9 cellular contexts compared by ENCODE assay signal in genomic region chr5:147234098-147234824, GRCh38. TPM values are rescaled to one million over a fixed set of nuclear protein-coding genes. Genes with fewer than 3 reads are reported as not detected.
DNase-seq lines count a peak whose midpoint lies in the region; ATAC-seq, FAIRE-seq and TF ChIP-seq lines count a peak whose summit lies in the region.
"Had no signal": no experiment of that assay in that cellular context is flagged by ENCODE, and none has a peak within 500 bp of the region (broad histone marks: within the 10 kb centered on the region; RNA-seq: fewer than 3 reads in every experiment).

No MANE protein-coding gene starts in this region.

- peak overlapping the region in 4 of 7 donors; percentile 23 to 71 (median 32) for H3K4me3 Mint-ChIP-seq in CD8-positive, alpha-beta memory T cell
- no peak overlapping the region for H3K4me3 Mint-ChIP-seq in activated CD8-positive, alpha-beta T cell treated with anti-CD3 and anti-CD28 coated beads for 36 hours

- H3K27me3 ChIP-seq in CD8-positive, alpha-beta memory T cell (ENCODE audit: insufficient read depth, low read length, poor library complexity, severe bottlenecking): peaks cover 15% of the 10 kb centered on the region
- H3K27me3 ChIP-seq in SK-N-SH (ENCODE audit: insufficient read depth) (no peaks in the 10 kb centered on the region), pancreas (no peaks in the 10 kb centered on the region)

- H4K20me1 ChIP-seq in SK-N-SH (ENCODE audit: insufficient read depth): no peaks in the 10 kb centered on the region

- TF ChIP-seq EP300 in SK-N-SH (IDR thresholded peaks at IDR 0.05; ENCODE audit: borderline replicate concordance in 1 of 2, low read depth in 1 of 2, low read length in 1 of 2): no peak

- H3K4me2 ChIP-seq in SK-N-SH: peak overlapping the region; percentile 88

- H3K27ac Mint-ChIP-seq in CD8-positive, alpha-beta memory T cell: no peak overlapping the region
- H3K27ac Mint-ChIP-seq in activated CD8-positive, alpha-beta T cell treated with anti-CD3 and anti-CD28 coated beads for 36 hours: no peak overlapping the region

- H3K9me3 Mint-ChIP-seq in CD8-positive, alpha-beta memory T cell: peaks cover 0 to 3% (median 0%) of the 10 kb centered on the region in 5 donors
- no peaks in the 10 kb centered on the region for H3K9me3 Mint-ChIP-seq in activated CD8-positive, alpha-beta T cell treated with anti-CD3 and anti-CD28 coated beads for 36 hours

- DNase-seq in CD8-positive, alpha-beta memory T cell: no peak
- no peak for DNase-seq in SK-N-SH
- no peak for DNase-seq in Right ventricle myocardium superior
- peak in 4 of 6 donors; percentile 17 to 54 (median 19) for DNase-seq in pancreas
- DNase-seq in occipital lobe (lab: John Stamatoyannopoulos, UW): no peak
- DNase-seq in stimulated activated CD4-positive, alpha-beta T cell treated with anti-CD3 and anti-CD28 coated beads, Interleukin-15, amount 100 ng/mL, for 24 hours: no peak
- no peak for DNase-seq in activated CD8-positive, alpha-beta T cell treated with anti-CD3 and anti-CD28 coated beads for 36 hours
- no peak for DNase-seq in cortex of kidney (lab: John Stamatoyannopoulos, UW)

- H3K36me3 Mint-ChIP-seq in CD8-positive, alpha-beta memory T cell: no peaks in the 10 kb centered on the region
- H3K36me3 Mint-ChIP-seq in activated CD8-positive, alpha-beta T cell treated with anti-CD3 and anti-CD28 coated beads for 36 hours (ENCODE audit: low read depth): no peaks in the 10 kb centered on the region

- peak overlapping the region; percentile 57; the same call in 1 of the 2 replicates for H3K9ac ChIP-seq in SK-N-SH

- 2% methylated on average over 30 of the region's 37 CpGs for WGBS in SK-N-SH (ENCODE audit: low lambda C conversion rate)
- 2 to 4% methylated on average over 33 to 36 of the region's 37 CpGs for WGBS in pancreas, 2 donors

- TF ChIP-seq CTCF in SK-N-SH (IDR thresholded peaks at IDR 0.05): no peak
- no peak for TF ChIP-seq CTCF in pancreas (IDR thresholded peaks at IDR 0.05)
- TF ChIP-seq CTCF in activated CD8-positive, alpha-beta T cell treated with anti-CD3 and anti-CD28 coated beads for 36 hours (IDR thresholded peaks at IDR 0.05): no peak

- peaks cover 26 to 61% of the 10 kb centered on the region in 2 donors for H3K27me3 Mint-ChIP-seq in CD8-positive, alpha-beta memory T cell
- H3K27me3 Mint-ChIP-seq in activated CD8-positive, alpha-beta T cell treated with anti-CD3 and anti-CD28 coated beads for 36 hours: peaks cover 36% of the 10 kb centered on the region

- H3K4me3 ChIP-seq in CD8-positive, alpha-beta memory T cell (ENCODE audit: low read length): no peak overlapping the region
- H3K4me3 ChIP-seq in SK-N-SH (ENCODE audit: low read depth in 2 of 2, low read length in 1 of 2): peak overlapping the region; percentile 67 to 78
- peak overlapping the region; percentile 40 to 59 (median 52) for H3K4me3 ChIP-seq in pancreas

- no peaks in the 10 kb centered on the region for H3F3A ChIP-seq in SK-N-SH (replicated peaks; ENCODE audit: insufficient read depth)

- POLR2A ChIA-PET in CD8-positive, alpha-beta memory T cell (lab: Charles Lee): no interaction called here
- POLR2A ChIA-PET in SK-N-SH (lab: Yijun Ruan, JAX): no interaction called here
- POLR2A ChIA-PET in activated CD8-positive, alpha-beta T cell treated with anti-CD3 and anti-CD28 coated beads for 36 hours (lab: Charles Lee): no interaction called here

- H3K4me1 Mint-ChIP-seq in CD8-positive, alpha-beta memory T cell: peaks cover 6 to 11% (median 8%) of the 10 kb centered on the region in 3 donors
- H3K4me1 Mint-ChIP-seq in activated CD8-positive, alpha-beta T cell treated with anti-CD3 and anti-CD28 coated beads for 36 hours (ENCODE audit: low read depth): peaks cover 3% of the 10 kb centered on the region

- peak overlapping the region; percentile 85; the same call in 1 of the 2 replicates for H2AFZ ChIP-seq in SK-N-SH (ENCODE audit: low read depth)

- CTCF ChIA-PET in CD8-positive, alpha-beta memory T cell (lab: Charles Lee): no interaction called here
- CTCF ChIA-PET in SK-N-SH (lab: Yijun Ruan, JAX): interaction anchor here (1.0 to 2.3 kb wide), 3 partner anchors 10 to 325 kb away, joined by 3 to 11 read pairs (median 4); no protein-coding TSS in a partner anchor
- CTCF ChIA-PET in activated CD8-positive, alpha-beta T cell treated with anti-CD3 and anti-CD28 coated beads for 36 hours (lab: Charles Lee): no interaction called here

- H3K27ac ChIP-seq in CD8-positive, alpha-beta memory T cell (ENCODE audit: low read depth, low read length): no peak overlapping the region
- no peak overlapping the region; a peak in 1 of 4 replicates for H3K27ac ChIP-seq in SK-N-SH (ENCODE audit: low read depth in 2 of 2, low read length in 1 of 2)
- H3K27ac ChIP-seq in pancreas: peak overlapping the region; percentile 35 to 64 (median 49)

- no peaks in the 10 kb centered on the region for H3K36me3 ChIP-seq in CD8-positive, alpha-beta memory T cell (ENCODE audit: insufficient read depth, low read length)
- H3K36me3 ChIP-seq in SK-N-SH (replicated peaks in 1 of 2; ENCODE audit: control insufficient read depth in 1 of 2, insufficient read depth in 2 of 2, low read length in 1 of 2): no peaks in the 10 kb centered on the region
- H3K36me3 ChIP-seq in pancreas: no peaks in the 10 kb centered on the region

- intact Hi-C loops in Right ventricle myocardium superior (cut with DNase I): no loop called here
- intact Hi-C loops in pancreas (cut with DNase I): no loop called here
- intact Hi-C loops in activated CD8-positive, alpha-beta T cell treated with anti-CD3 and anti-CD28 coated beads for 36 hours (cut with micrococcal nuclease): no loop called here

- ATAC-seq in Right ventricle myocardium superior (ENCODE audit: poor library complexity) (peak; percentile 48), pancreas (peak; percentile 47 to 68 (median 60))
- no peak for ATAC-seq in activated CD8-positive, alpha-beta T cell treated with anti-CD3 and anti-CD28 coated beads for 36 hours

- no peaks in the 10 kb centered on the region for H3K79me2 ChIP-seq in SK-N-SH (ENCODE audit: insufficient read depth)

- H3K9me2 ChIP-seq in SK-N-SH: no peaks in the 10 kb centered on the region

- no peak for FAIRE-seq in pancreas (lab: Jason Lieb, UNC)
- FAIRE-seq: G401.6 had no signal

- H3K9me3 ChIP-seq in CD8-positive, alpha-beta memory T cell (ENCODE audit: low read length): no peaks in the 10 kb centered on the region
- H3K9me3 ChIP-seq in SK-N-SH: no peaks in the 10 kb centered on the region
- H3K9me3 ChIP-seq in pancreas: no peaks in the 10 kb centered on the region

- no peaks in the 10 kb centered on the region for H3K4me1 ChIP-seq in CD8-positive, alpha-beta memory T cell (ENCODE audit: insufficient read depth, low read length)
- H3K4me1 ChIP-seq in SK-N-SH (ENCODE audit: control insufficient read depth in 1 of 2, insufficient read depth in 2 of 2, low read depth in 1 of 2, low read length in 1 of 2) (no peaks in the 10 kb centered on the region; a peak in 1 of 4 replicates), pancreas (no peaks in the 10 kb centered on the region)

- no peak for TF ChIP-seq RAD21 in SK-N-SH (IDR thresholded peaks at IDR 0.05; ENCODE audit: low read length)

TF ChIP-seq in SK-N-SH, 30 proteins besides CTCF, POLR2A, EP300 and RAD21:
- TF ChIP-seq NFIC (IDR thresholded peaks at IDR 0.05; ENCODE audit: borderline replicate concordance) (no peak), GABPA (IDR thresholded peaks at IDR 0.05; ENCODE audit: low read depth) (no peak), SIN3A (IDR thresholded peaks at IDR 0.05; ENCODE audit: borderline replicate concordance, low read depth, low read length) (no peak), FOXM1 (IDR thresholded peaks at IDR 0.05; ENCODE audit: low read depth) (no peak), TEAD4 (IDR thresholded peaks at IDR 0.05; ENCODE audit: borderline replicate concordance, insufficient read depth) (no peak), PBX3 (IDR thresholded peaks at IDR 0.05) (no peak), ZBTB33 (IDR thresholded peaks at IDR 0.05; ENCODE audit: borderline replicate concordance, low read depth) (no peak), FOSL2 (IDR thresholded peaks at IDR 0.05; ENCODE audit: borderline replicate concordance, low read depth) (no peak), TCF12 (IDR thresholded peaks at IDR 0.05) (no peak), EZH2phosphoT487 (IDR thresholded peaks at IDR 0.05; ENCODE audit: borderline replicate concordance, low read depth) (no peak), ELF1 (IDR thresholded peaks at IDR 0.05) (no peak)
TF ChIP-seq in SK-N-SH: peak in this region for 0.

RNA-seq across cellular contexts. Expression of gene STK32A, which starts 0.6 kb away (rescaled TPM):
- not detected for total RNA-seq in CD8-positive, alpha-beta memory T cell
- not detected for polyA plus RNA-seq in CD8-positive, alpha-beta memory T cell
- polyA plus RNA-seq in SK-N-SH (2012; rRNA removed): 0.18 and 0.20 TPM in 2 replicates
- 0.22 and 0.26 TPM in 2 replicates for polyA plus RNA-seq in SK-N-SH (2012; cell fraction: cytosol; rRNA removed)
- polyA plus RNA-seq in SK-N-SH (2012; cell fraction: nucleus; rRNA removed): 0.25 and 0.66 TPM in 2 replicates
- 1.1 TPM for total RNA-seq in Right ventricle myocardium superior
- 1 to 10 TPM; 2.7 to 5.6 (median 3.4) TPM for total RNA-seq in pancreas
- polyA plus RNA-seq in pancreas: 1 to 10 TPM; 1.7 to 2.5 TPM
- total RNA-seq in occipital lobe: 5.3 TPM
- total RNA-seq in activated CD8-positive, alpha-beta T cell treated with anti-CD3 and anti-CD28 coated beads for 36 hours: not detected

Comparison
In these comparisons a context has a peak if more than half of its experiments do, and no peak if none do; other contexts are left out.
1. DNase-seq: peak in pancreas (4 of 6); none in CD8-positive, alpha-beta memory T cell (0 of 5), SK-N-SH (single experiment), Right ventricle myocardium superior (single experiment), occipital lobe (single experiment), stimulated activated CD4-positive, alpha-beta T cell treated with anti-CD3 and anti-CD28 coated beads, Interleukin-15, amount 100 ng/mL, for 24 hours (single experiment), activated CD8-positive, alpha-beta T cell treated with anti-CD3 and anti-CD28 coated beads for 36 hours (single experiment) and cortex of kidney (single experiment).
2. H3K27ac ChIP-seq: peak in pancreas (4 of 4); none in CD8-positive, alpha-beta memory T cell (single experiment) and SK-N-SH (0 of 2).